8 cellular contexts compared by ENCODE assay signal in the genomic region with DNA sequence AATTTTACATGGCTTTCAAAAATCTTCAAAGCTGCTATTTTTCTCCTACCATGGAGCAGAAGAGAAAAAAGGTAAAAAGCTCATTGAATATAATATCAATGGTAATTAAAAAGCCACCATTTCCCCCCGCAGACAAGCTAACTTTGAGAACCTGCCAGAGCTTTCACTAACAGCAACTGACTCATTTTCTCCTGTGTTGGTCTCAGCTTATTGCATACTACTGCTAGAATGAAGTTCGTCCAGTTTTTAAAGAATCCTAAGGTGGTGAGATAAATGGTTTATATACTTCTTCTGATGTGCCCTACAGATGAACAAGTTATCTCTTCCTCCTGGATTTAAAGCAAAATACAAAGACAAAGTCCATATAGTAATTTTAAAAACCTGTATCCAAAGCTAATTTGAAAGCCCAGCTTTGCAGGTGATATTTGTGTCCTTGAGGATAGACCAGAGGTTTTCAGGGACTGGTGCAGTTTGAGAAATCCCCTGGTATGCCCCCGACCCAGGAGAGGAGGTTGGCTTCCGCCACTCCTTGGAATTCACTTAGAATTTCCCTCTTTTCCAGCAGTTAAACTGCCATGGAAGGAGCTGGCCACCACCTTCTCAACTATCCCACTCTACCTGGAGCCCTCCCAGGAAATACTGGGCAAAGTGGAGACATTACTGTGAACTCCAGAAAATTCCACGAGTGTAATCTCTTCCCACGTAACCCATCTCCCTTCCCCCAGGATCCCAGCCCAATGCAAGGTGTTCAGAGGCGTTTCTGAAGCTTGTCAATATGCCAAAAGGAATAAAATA. TPM values are rescaled to one million over a fixed set of nuclear protein-coding genes. Genes with fewer than 3 reads are reported as not detected.
DNase-seq lines count a peak whose midpoint lies in the region; ATAC-seq and TF ChIP-seq lines count a peak whose summit lies in the region.

No MANE protein-coding gene starts in this region.

- H2AFZ ChIP-seq in IMR-90 (replicated peaks; ENCODE audit: low read length, poor library complexity), result no peak overlapping the region

- no peak overlapping the region; the same call in 1 of the 2 replicates for H3K4me2 ChIP-seq in IMR-90 (ENCODE audit: low read depth, low read length)

- H3K4me1 ChIP-seq in IMR-90 (ENCODE audit: control insufficient read depth, insufficient read depth, low read length), result peaks cover 3% of the 10 kb centered on the region; the same call in 1 of the 2 replicates
- no peaks in the 10 kb centered on the region for H3K4me1 ChIP-seq in lower lobe of right lung

- H4K8ac ChIP-seq in IMR-90 (ENCODE audit: low read depth in 2 of 2, low read length in 2 of 2), result no peak overlapping the region

- H3K56ac ChIP-seq in IMR-90 (ENCODE audit: extremely low read depth, insufficient read depth, low read length), result no peak overlapping the region

- dilution Hi-C loops in IMR-90 (cut with HindIII; ENCODE audit: low sequenced_read_pairs, unreplicated experiment), result no loop called here

- H3K4ac ChIP-seq in IMR-90 (ENCODE audit: low read depth, low read length), result no peak overlapping the region

- no peak overlapping the region for H2AK9ac ChIP-seq in IMR-90 (replicated peaks; ENCODE audit: low read depth, low read length, poor library complexity)

- TF ChIP-seq POLR2A in IMR-90 (IDR thresholded peaks at IDR 0.05; ENCODE audit: low read depth, low read length), result no peak

- no peak overlapping the region for H4K5ac ChIP-seq in IMR-90 (ENCODE audit: low read depth, low read length)

- no peaks in the 10 kb centered on the region for H4K20me1 ChIP-seq in IMR-90 (ENCODE audit: insufficient read depth, low read length)

- in situ Hi-C loops in IMR-90 (cut with MboI; ENCODE audit: low sequenced_read_pairs), result loop anchor here (25.0 kb wide), 2 partner anchors 998 to 1173 kb away; no protein-coding TSS in a partner anchor

- BruUV-seq in IMR-90 (replicated peaks; lab: Mats Ljungman, UMichigan), result no TSS peak

- H3K4me3 ChIP-seq in IMR-90 (ENCODE audit: insufficient read depth, low read depth, low read length) (no peak overlapping the region), choroid plexus epithelial cell (ENCODE audit: low read depth, low read length) (no peak overlapping the region), lower lobe of right lung (no peak overlapping the region)

- no peaks in the 10 kb centered on the region for H3K79me1 ChIP-seq in IMR-90 (ENCODE audit: low read depth in 1 of 2, low read length in 2 of 2)

- H3K9me3 ChIP-seq in IMR-90 (ENCODE audit: control insufficient read depth, insufficient read depth, low read length), result no peaks in the 10 kb centered on the region
- H3K9me3 ChIP-seq in lower lobe of right lung, result no peaks in the 10 kb centered on the region

- no peak overlapping the region for H3K9ac ChIP-seq in IMR-90 (ENCODE audit: low read depth, low read length)

- H3K9me1 ChIP-seq in IMR-90 (ENCODE audit: insufficient read depth, low read length), result peaks cover 5% of the 10 kb centered on the region; the same call in 1 of the 2 replicates

- CTCF ChIA-PET in IMR-90 (lab: Yijun Ruan, JAX), result interaction anchor here (0.6 to 4.2 kb wide), 33 partner anchors 9 to 1174 kb away, joined by 3 to 99 read pairs (median 5); a partner anchor contains a TSS

- H2BK120ac ChIP-seq in IMR-90 (ENCODE audit: low read depth, low read length), result no peak overlapping the region; the same call in 1 of the 2 replicates

- intact Hi-C loops in IMR-90 (cut with micrococcal nuclease), result loop anchor here (10.0 kb wide), 2 partner anchors 1010 to 1170 kb away; no protein-coding TSS in a partner anchor
- intact Hi-C loops in lower lobe of right lung (cut with DNase I), result loop anchor here (10.0 kb wide), 1 partner anchor 540 kb away; no protein-coding TSS in a partner anchor

- H2BK20ac ChIP-seq in IMR-90 (ENCODE audit: low read depth, low read length), result no peak overlapping the region

- no peak overlapping the region for H3K14ac ChIP-seq in IMR-90 (replicated peaks; ENCODE audit: low read depth, low read length)

- DNase-seq in AG20443 (ENCODE audit: low spot score) (peak; percentile 39), IMR-90 (peak; percentile 19), choroid plexus epithelial cell (ENCODE audit: low read depth) (peak; percentile 12), lower lobe of right lung (no peak), NCI-H2081 (lab: John Stamatoyannopoulos, UW) (no peak), SIG-M5 treated with dmso at 0.1 percent for 504 hours (lab: John Stamatoyannopoulos, UW; ENCODE audit: unreplicated experiment) (no peak)
- no peak for DNase-seq in activated CD8-positive, alpha-beta memory T cell treated with anti-CD3 and anti-CD28 coated beads, Interleukin-2, amount 50 U/mL, for 48 hours

- no peaks in the 10 kb centered on the region; the same call in 1 of the 2 replicates for H3K36me3 ChIP-seq in IMR-90 (ENCODE audit: control insufficient read depth, insufficient read depth, low read length)
- peaks cover 30% of the 10 kb centered on the region for H3K36me3 ChIP-seq in lower lobe of right lung

- H3K27me3 ChIP-seq in IMR-90 (ENCODE audit: control insufficient read depth, insufficient read depth, low read length), result no peaks in the 10 kb centered on the region
- H3K27me3 ChIP-seq in lower lobe of right lung (ENCODE audit: low read depth), result no peaks in the 10 kb centered on the region

- TF ChIP-seq RAD21 in IMR-90 (IDR thresholded peaks at IDR 0.05; ENCODE audit: low read length), result no peak

- H2BK5ac ChIP-seq in IMR-90 (ENCODE audit: low read depth, low read length, poor library complexity, severe bottlenecking), result no peak overlapping the region

- H3K23ac ChIP-seq in IMR-90 (ENCODE audit: low read depth, low read length), result no peak overlapping the region

- 40% methylated on average over 1 of the region's 7 CpGs; no CpG with 5 or more reads in 1 of the 2 experiments for WGBS in IMR-90 (ENCODE audit: extremely low coverage in 2 of 2, insufficient read length in 1 of 2), 2 experiments

- H4K91ac ChIP-seq in IMR-90 (ENCODE audit: insufficient read depth, low read depth, low read length), result no peak overlapping the region

- POLR2A ChIA-PET in IMR-90 (lab: Charles Lee; ENCODE audit: unreplicated experiment), result interaction anchor here (0.8 kb wide), 1 partner anchor 75 kb away, joined by 3 read pairs; no protein-coding TSS in a partner anchor

- H2BK15ac ChIP-seq in IMR-90 (ENCODE audit: low read depth, low read length), result no peak overlapping the region

- no peak overlapping the region for H2AK5ac ChIP-seq in IMR-90 (ENCODE audit: low read depth, low read length)

- H3K27ac ChIP-seq in IMR-90 (ENCODE audit: insufficient read depth, low read length) (no peak overlapping the region), lower lobe of right lung (no peak overlapping the region)

- TF ChIP-seq CTCF in IMR-90 (conservative IDR thresholded peaks at IDR 0.05; ENCODE audit: low read depth, low read length), result no peak
- no peak for TF ChIP-seq CTCF in choroid plexus epithelial cell (conservative IDR thresholded peaks at IDR 0.05; ENCODE audit: low read depth, low read length)
- TF ChIP-seq CTCF in lower lobe of right lung (IDR thresholded peaks at IDR 0.05), result no peak

- peak; percentile 35 for ATAC-seq in IMR-90 (ENCODE audit: low read depth)
- peak; percentile 27 for ATAC-seq in lower lobe of right lung
- no peak for ATAC-seq in GM21515 (IDR thresholded peaks at IDR 0.05; ENCODE audit: unreplicated experiment)

- H3K18ac ChIP-seq in IMR-90 (ENCODE audit: low read depth, low read length), result no peak overlapping the region

TF ChIP-seq in IMR-90, 13 proteins besides CTCF, POLR2A, EP300 and RAD21:
- TF ChIP-seq BHLHE40 (IDR thresholded peaks at IDR 0.05; ENCODE audit: low read depth, low read length), result no peak
- no peak for TF ChIP-seq MXI1 (IDR thresholded peaks at IDR 0.05; ENCODE audit: borderline replicate concordance, low read depth, low read length)
- TF ChIP-seq RCOR1 (IDR thresholded peaks at IDR 0.05; ENCODE audit: insufficient replicate concordance, low read length), result no peak
- TF ChIP-seq RFX5 (IDR thresholded peaks at IDR 0.05; ENCODE audit: low read depth, low read length), result no peak
- TF ChIP-seq CEBPB (IDR thresholded peaks at IDR 0.05; ENCODE audit: low read depth, low read length), result no peak

RNA-seq across cellular contexts. Expression of a gene that starts 17.5 kb away (rescaled TPM):
- total RNA-seq in IMR-90 (2012; rRNA removed) (40.7 and 54.7 TPM in 2 replicates), lower lobe of right lung (98.0 TPM)
- polyA plus RNA-seq in IMR-90 (2012; rRNA removed), result 49.6 and 62.6 TPM in 2 replicates
- 14.5 and 14.6 TPM in 2 replicates for polyA plus RNA-seq in IMR-90 (2012; cell fraction: cytosol; rRNA removed)
- 7.3 and 43.8 TPM in 2 replicates for polyA plus RNA-seq in IMR-90 (2012; cell fraction: nucleus; rRNA removed; ENCODE audit: low replicate concordance)

Comparison
In these comparisons a context has a peak if more than half of its experiments do, and no peak if none do; other contexts are left out.
1. DNase-seq: peak in AG20443 (single experiment), IMR-90 (single experiment) and choroid plexus epithelial cell (single experiment); none in lower lobe of right lung (single experiment), NCI-H2081 (0 of 2), activated CD8-positive, alpha-beta memory T cell treated with anti-CD3 and anti-CD28 coated beads, Interleukin-2, amount 50 U/mL, for 48 hours (single experiment) and SIG-M5 treated with dmso at 0.1 percent for 504 hours (single experiment).